In the genomic region with DNA sequence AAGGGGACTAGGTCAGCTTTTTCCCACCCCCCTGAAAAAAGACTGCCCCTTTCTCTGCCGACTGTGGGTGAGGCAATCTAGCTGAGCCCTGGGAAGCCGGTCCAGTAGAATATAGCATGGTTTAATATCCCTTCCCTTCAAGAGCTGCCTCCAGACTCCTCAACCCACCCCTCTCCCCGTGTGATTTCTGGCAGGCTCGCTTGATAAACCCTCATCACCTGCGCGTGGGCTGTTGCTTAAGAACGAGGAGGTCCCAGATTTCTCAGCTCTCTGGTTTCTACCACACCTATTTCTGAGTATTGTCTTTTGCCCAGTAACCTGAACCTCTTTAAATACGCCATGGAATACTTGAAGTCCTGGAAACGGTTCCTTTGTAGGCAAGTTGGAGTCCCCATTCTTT, we compare ENCODE assay signal across 15 cellular contexts. TPM values are rescaled to one million over a fixed set of nuclear protein-coding genes. Genes with fewer than 3 reads are reported as not detected.
A peak's percentile ranks its signal among the peaks of the same experiment; 100 is the strongest.
DNase-seq lines count a peak whose midpoint lies in the region; ATAC-seq lines count a peak whose summit lies in the region.
"Had no signal": no experiment of that assay in that cellular context is flagged by ENCODE, and none has a peak within 500 bp of the region (broad histone marks: within the 10 kb centered on the region; RNA-seq: fewer than 3 reads in every experiment).

No MANE protein-coding gene starts in this region.

- DNase-seq in activated naive CD8-positive, alpha-beta T cell treated with anti-CD3 and anti-CD28 coated beads, Interleukin-2, amount 10 ng/mL, durations not matched to agents 7 days and 5 days = no peak
- DNase-seq in activated naive CD8-positive, alpha-beta T cell treated with anti-CD3 and anti-CD28 coated beads for 36 hours = no peak
- DNase-seq in naive B cell = no peak
- no peak for DNase-seq in OCI-M2 (lab: John Stamatoyannopoulos, UW; ENCODE audit: unreplicated experiment)
- DNase-seq in epidermal melanocyte (ENCODE audit: insufficient read length, low spot score) = no peak
- DNase-seq in NCI-H1930 (lab: John Stamatoyannopoulos, UW) = no peak
- DNase-seq: activated CD4-positive, alpha-beta T cell treated with anti-CD3 and anti-CD28 coated beads, Interleukin-2, amount 10 ng/mL, durations not matched to agents 24 days and 14 days; NCI-H1092; NCI-H510A treated with DMSO at 0.1 percent for 48 hours; RPMI8226 had no signal

- ATAC-seq in activated naive CD8-positive, alpha-beta T cell treated with anti-CD3 and anti-CD28 coated beads, Interleukin-2, amount 10 ng/mL, durations not matched to agents 7 days and 5 days (ENCODE audit: low read depth) = no peak
- ATAC-seq in naive B cell (ENCODE audit: low read depth in 2 of 2) = no peak
- no peak for ATAC-seq in HG02678 (IDR thresholded peaks at IDR 0.05; ENCODE audit: unreplicated experiment)

- H3K9me3 Mint-ChIP-seq in activated naive CD8-positive, alpha-beta T cell treated with anti-CD3 and anti-CD28 coated beads, Interleukin-2, amount 10 ng/mL, durations not matched to agents 7 days and 5 days = no peaks in the 10 kb centered on the region
- H3K9me3 Mint-ChIP-seq in activated naive CD8-positive, alpha-beta T cell treated with anti-CD3 and anti-CD28 coated beads for 36 hours = no peaks in the 10 kb centered on the region
- no peaks in the 10 kb centered on the region for H3K9me3 Mint-ChIP-seq in naive B cell
- H3K9me3 Mint-ChIP-seq: activated CD4-positive, alpha-beta T cell treated with anti-CD3 and anti-CD28 coated beads, Interleukin-2, amount 10 ng/mL, durations not matched to agents 24 days and 14 days; T-helper 1 cell treated with Interleukin-12 subunit alpha and Interleukin-12 subunit beta and Interleukin-4 antibody, amounts not matched to agents 30 μg/mL and 1 μg/mL, for 36 hours had no signal

- H3K27ac ChIP-seq in cingulate gyrus (ENCODE audit: low read depth, low read length) = peak overlapping the region; percentile 60
- H3K27ac ChIP-seq: cardiac muscle cell, upper lobe of right lung had no signal

- peaks cover 9% of the 10 kb centered on the region for H3K36me3 Mint-ChIP-seq in activated naive CD8-positive, alpha-beta T cell treated with anti-CD3 and anti-CD28 coated beads, Interleukin-2, amount 10 ng/mL, durations not matched to agents 7 days and 5 days
- peaks cover 20% of the 10 kb centered on the region for H3K36me3 Mint-ChIP-seq in activated naive CD8-positive, alpha-beta T cell treated with anti-CD3 and anti-CD28 coated beads for 36 hours
- H3K36me3 Mint-ChIP-seq in naive B cell = peaks cover 8% of the 10 kb centered on the region in 2 donors

- POLR2A ChIA-PET in activated naive CD8-positive, alpha-beta T cell treated with anti-CD3 and anti-CD28 coated beads, Interleukin-2, amount 10 ng/mL, durations not matched to agents 7 days and 5 days (lab: Charles Lee) = no interaction called here

- peak overlapping the region; percentile 35 for H3K4me3 Mint-ChIP-seq in activated naive CD8-positive, alpha-beta T cell treated with anti-CD3 and anti-CD28 coated beads, Interleukin-2, amount 10 ng/mL, durations not matched to agents 7 days and 5 days
- H3K4me3 Mint-ChIP-seq in activated naive CD8-positive, alpha-beta T cell treated with anti-CD3 and anti-CD28 coated beads for 36 hours = no peak overlapping the region
- H3K4me3 Mint-ChIP-seq in naive B cell = peak overlapping the region; percentile 55 to 89 (median 77)
- H3K4me3 Mint-ChIP-seq: activated CD4-positive, alpha-beta T cell treated with anti-CD3 and anti-CD28 coated beads, Interleukin-2, amount 10 ng/mL, durations not matched to agents 24 days and 14 days; T-helper 1 cell treated with Interleukin-12 subunit alpha and Interleukin-12 subunit beta and Interleukin-4 antibody, amounts not matched to agents 30 μg/mL and 1 μg/mL, for 36 hours had no signal

- H3K27ac Mint-ChIP-seq in activated naive CD8-positive, alpha-beta T cell treated with anti-CD3 and anti-CD28 coated beads, Interleukin-2, amount 10 ng/mL, durations not matched to agents 7 days and 5 days = no peak overlapping the region
- no peak overlapping the region for H3K27ac Mint-ChIP-seq in activated naive CD8-positive, alpha-beta T cell treated with anti-CD3 and anti-CD28 coated beads for 36 hours
- peak overlapping the region in 1 of 6 donors; percentile 7 for H3K27ac Mint-ChIP-seq in naive B cell
- H3K27ac Mint-ChIP-seq: activated CD4-positive, alpha-beta T cell treated with anti-CD3 and anti-CD28 coated beads, Interleukin-2, amount 10 ng/mL, durations not matched to agents 24 days and 14 days; T-helper 1 cell treated with Interleukin-12 subunit alpha and Interleukin-12 subunit beta and Interleukin-4 antibody, amounts not matched to agents 30 μg/mL and 1 μg/mL, for 36 hours had no signal

- peaks cover 15% of the 10 kb centered on the region for H3K27me3 Mint-ChIP-seq in activated naive CD8-positive, alpha-beta T cell treated with anti-CD3 and anti-CD28 coated beads, Interleukin-2, amount 10 ng/mL, durations not matched to agents 7 days and 5 days
- H3K27me3 Mint-ChIP-seq in activated naive CD8-positive, alpha-beta T cell treated with anti-CD3 and anti-CD28 coated beads for 36 hours = peaks cover 7% of the 10 kb centered on the region
- peaks cover 0 to 6% (median 4%) of the 10 kb centered on the region in 3 donors for H3K27me3 Mint-ChIP-seq in naive B cell

- peaks cover 3% of the 10 kb centered on the region for H3K4me1 Mint-ChIP-seq in activated naive CD8-positive, alpha-beta T cell treated with anti-CD3 and anti-CD28 coated beads, Interleukin-2, amount 10 ng/mL, durations not matched to agents 7 days and 5 days
- H3K4me1 Mint-ChIP-seq in activated naive CD8-positive, alpha-beta T cell treated with anti-CD3 and anti-CD28 coated beads for 36 hours = peaks cover 12% of the 10 kb centered on the region
- H3K4me1 Mint-ChIP-seq in naive B cell = peaks cover 14 to 30% (median 29%) of the 10 kb centered on the region in 3 donors

RNA-seq across cellular contexts. Expression of a gene that starts 2.0 kb away (rescaled TPM):
- under 1 TPM in 1 of 2 experiments, not detected in 1; 0.11 TPM for total RNA-seq in activated naive CD8-positive, alpha-beta T cell treated with anti-CD3 and anti-CD28 coated beads, Interleukin-2, amount 10 ng/mL, durations not matched to agents 7 days and 5 days
- not detected for total RNA-seq in activated naive CD8-positive, alpha-beta T cell treated with anti-CD3 and anti-CD28 coated beads for 36 hours
- polyA plus RNA-seq in naive B cell (ENCODE audit: low read depth in 6 of 6) = under 1 TPM in 3 of 6 donors, not detected in 3; 0.09 to 0.37 (median 0.13) TPM
